ENCODE assay signal across 1 cellular context in the genomic region with DNA sequence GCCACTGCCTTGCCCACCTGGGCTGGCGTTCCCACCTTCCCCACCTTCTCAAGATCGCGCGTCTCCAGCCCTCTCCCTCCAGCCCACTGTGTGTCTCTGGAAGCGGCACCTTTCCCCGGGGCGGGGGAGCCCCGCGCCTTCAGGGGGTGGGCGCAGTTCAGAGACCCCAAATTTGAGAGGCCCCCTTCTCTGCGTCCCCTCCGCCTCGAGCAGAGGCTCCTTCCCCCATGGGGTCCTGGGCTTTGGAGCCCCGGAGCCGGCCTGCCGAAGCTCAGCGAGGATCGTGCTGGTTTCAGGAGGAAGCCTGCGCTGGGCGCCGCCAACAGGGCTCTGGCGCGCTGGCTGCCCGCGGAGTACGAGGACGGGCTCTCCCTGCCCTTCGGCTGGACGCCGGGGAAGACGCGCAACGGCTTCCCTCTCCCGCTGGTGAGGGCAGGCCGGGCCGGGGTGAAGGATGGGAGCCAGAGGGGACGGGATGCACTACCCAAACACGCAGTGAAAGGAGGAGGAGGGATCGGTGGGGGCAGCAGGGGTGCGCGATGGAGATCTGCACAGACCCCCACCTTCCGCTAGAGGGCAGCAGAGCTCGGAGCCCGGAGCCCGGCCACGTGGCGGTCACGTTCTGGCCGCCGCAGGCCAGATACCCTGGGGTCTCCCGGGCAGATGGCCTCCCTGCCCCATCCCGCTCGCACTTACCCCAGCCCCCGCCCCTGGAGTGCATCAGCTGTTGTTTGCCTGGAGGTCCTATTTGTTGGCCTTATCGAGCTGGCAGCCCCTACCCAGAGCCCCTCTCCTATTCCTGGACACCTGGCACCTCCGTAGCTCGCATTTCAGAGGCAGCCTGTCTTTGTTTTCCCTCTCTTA.
TF ChIP-seq lines count a peak whose summit lies in the region.

No MANE protein-coding gene starts in this region.

TF ChIP-seq in GM12878, 131 proteins besides CTCF, POLR2A, EP300 and RAD21 (continued from another document and continues in another):
- TF ChIP-seq ZBTB4 (CRISPR knock-in tag; IDR thresholded peaks at IDR 0.05) (no peak), BCL11A (IDR thresholded peaks at IDR 0.05; ENCODE audit: low read depth, low read length) (no peak), STAT1 (conservative IDR thresholded peaks at IDR 0.05) (no peak), NR2C1 (IDR thresholded peaks at IDR 0.05) (no peak), EED (IDR thresholded peaks at IDR 0.05; ENCODE audit: low read depth) (no peak), FOXK2 (IDR thresholded peaks at IDR 0.05) (no peak), NKRF (conservative IDR thresholded peaks at IDR 0.05) (no peak), FOS (IDR thresholded peaks at IDR 0.05; ENCODE audit: borderline replicate concordance, extremely low read depth, insufficient read length) (no peak), PRDM15 (CRISPR knock-in tag; IDR thresholded peaks at IDR 0.05) (no peak), TBL1XR1 (IDR thresholded peaks at IDR 0.05; ENCODE audit: low read depth, low read length) (no peak), PML (IDR thresholded peaks at IDR 0.05; ENCODE audit: low read length) (no peak), TARDBP (IDR thresholded peaks at IDR 0.05; ENCODE audit: borderline replicate concordance) (no peak), MEF2B (IDR thresholded peaks at IDR 0.05; ENCODE audit: partially characterized antibody, poor library complexity, severe bottlenecking) (peak; percentile 20), GABPA (IDR thresholded peaks at IDR 0.05; ENCODE audit: low read depth) (no peak), ASH2L (IDR thresholded peaks at IDR 0.05; ENCODE audit: borderline replicate concordance, low read depth) (no peak), SMARCA5 (IDR thresholded peaks at IDR 0.05) (peak; percentile 62; the same call in 1 of the 2 replicates), USF2 (IDR thresholded peaks at IDR 0.05; ENCODE audit: borderline replicate concordance, low read depth, low read length) (peak; percentile 48), NFIC (IDR thresholded peaks at IDR 0.05; ENCODE audit: low read depth, low read length) (no peak), TCF3 (IDR thresholded peaks at IDR 0.05; ENCODE audit: borderline replicate concordance, insufficient read depth, low read depth, low read length) (no peak), ZNF217 (IDR thresholded peaks at IDR 0.05) (no peak)
- TF ChIP-seq, protein P1, sequence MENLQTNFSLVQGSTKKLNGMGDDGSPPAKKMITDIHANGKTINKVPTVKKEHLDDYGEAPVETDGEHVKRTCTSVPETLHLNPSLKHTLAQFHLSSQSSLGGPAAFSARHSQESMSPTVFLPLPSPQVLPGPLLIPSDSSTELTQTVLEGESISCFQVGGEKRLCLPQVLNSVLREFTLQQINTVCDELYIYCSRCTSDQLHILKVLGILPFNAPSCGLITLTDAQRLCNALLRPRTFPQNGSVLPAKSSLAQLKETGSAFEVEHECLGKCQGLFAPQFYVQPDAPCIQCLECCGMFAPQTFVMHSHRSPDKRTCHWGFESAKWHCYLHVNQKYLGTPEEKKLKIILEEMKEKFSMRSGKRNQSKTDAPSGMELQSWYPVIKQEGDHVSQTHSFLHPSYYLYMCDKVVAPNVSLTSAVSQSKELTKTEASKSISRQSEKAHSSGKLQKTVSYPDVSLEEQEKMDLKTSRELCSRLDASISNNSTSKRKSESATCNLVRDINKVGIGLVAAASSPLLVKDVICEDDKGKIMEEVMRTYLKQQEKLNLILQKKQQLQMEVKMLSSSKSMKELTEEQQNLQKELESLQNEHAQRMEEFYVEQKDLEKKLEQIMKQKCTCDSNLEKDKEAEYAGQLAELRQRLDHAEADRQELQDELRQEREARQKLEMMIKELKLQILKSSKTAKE (IDR thresholded peaks at IDR 0.05; ENCODE audit: low read depth, poor library complexity, severe bottlenecking), result no peak
- TF ChIP-seq, protein P2, sequence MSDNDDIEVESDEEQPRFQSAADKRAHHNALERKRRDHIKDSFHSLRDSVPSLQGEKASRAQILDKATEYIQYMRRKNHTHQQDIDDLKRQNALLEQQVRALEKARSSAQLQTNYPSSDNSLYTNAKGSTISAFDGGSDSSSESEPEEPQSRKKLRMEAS (IDR thresholded peaks at IDR 0.05; ENCODE audit: low read depth, low read length), result peak; percentile 99
- TF ChIP-seq, protein P3, sequence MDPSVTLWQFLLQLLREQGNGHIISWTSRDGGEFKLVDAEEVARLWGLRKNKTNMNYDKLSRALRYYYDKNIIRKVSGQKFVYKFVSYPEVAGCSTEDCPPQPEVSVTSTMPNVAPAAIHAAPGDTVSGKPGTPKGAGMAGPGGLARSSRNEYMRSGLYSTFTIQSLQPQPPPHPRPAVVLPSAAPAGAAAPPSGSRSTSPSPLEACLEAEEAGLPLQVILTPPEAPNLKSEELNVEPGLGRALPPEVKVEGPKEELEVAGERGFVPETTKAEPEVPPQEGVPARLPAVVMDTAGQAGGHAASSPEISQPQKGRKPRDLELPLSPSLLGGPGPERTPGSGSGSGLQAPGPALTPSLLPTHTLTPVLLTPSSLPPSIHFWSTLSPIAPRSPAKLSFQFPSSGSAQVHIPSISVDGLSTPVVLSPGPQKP (IDR thresholded peaks at IDR 0.05; ENCODE audit: low read depth, low read length), result no peak
- TF ChIP-seq, protein P4, sequence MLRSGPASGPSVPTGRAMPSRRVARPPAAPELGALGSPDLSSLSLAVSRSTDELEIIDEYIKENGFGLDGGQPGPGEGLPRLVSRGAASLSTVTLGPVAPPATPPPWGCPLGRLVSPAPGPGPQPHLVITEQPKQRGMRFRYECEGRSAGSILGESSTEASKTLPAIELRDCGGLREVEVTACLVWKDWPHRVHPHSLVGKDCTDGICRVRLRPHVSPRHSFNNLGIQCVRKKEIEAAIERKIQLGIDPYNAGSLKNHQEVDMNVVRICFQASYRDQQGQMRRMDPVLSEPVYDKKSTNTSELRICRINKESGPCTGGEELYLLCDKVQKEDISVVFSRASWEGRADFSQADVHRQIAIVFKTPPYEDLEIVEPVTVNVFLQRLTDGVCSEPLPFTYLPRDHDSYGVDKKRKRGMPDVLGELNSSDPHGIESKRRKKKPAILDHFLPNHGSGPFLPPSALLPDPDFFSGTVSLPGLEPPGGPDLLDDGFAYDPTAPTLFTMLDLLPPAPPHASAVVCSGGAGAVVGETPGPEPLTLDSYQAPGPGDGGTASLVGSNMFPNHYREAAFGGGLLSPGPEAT (IDR thresholded peaks at IDR 0.05; ENCODE audit: low read depth), result no peak
- TF ChIP-seq, protein P5, sequence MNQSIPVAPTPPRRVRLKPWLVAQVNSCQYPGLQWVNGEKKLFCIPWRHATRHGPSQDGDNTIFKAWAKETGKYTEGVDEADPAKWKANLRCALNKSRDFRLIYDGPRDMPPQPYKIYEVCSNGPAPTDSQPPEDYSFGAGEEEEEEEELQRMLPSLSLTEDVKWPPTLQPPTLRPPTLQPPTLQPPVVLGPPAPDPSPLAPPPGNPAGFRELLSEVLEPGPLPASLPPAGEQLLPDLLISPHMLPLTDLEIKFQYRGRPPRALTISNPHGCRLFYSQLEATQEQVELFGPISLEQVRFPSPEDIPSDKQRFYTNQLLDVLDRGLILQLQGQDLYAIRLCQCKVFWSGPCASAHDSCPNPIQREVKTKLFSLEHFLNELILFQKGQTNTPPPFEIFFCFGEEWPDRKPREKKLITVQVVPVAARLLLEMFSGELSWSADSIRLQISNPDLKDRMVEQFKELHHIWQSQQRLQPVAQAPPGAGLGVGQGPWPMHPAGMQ (IDR thresholded peaks at IDR 0.05; ENCODE audit: borderline replicate concordance), result no peak
- TF ChIP-seq, protein P6, sequence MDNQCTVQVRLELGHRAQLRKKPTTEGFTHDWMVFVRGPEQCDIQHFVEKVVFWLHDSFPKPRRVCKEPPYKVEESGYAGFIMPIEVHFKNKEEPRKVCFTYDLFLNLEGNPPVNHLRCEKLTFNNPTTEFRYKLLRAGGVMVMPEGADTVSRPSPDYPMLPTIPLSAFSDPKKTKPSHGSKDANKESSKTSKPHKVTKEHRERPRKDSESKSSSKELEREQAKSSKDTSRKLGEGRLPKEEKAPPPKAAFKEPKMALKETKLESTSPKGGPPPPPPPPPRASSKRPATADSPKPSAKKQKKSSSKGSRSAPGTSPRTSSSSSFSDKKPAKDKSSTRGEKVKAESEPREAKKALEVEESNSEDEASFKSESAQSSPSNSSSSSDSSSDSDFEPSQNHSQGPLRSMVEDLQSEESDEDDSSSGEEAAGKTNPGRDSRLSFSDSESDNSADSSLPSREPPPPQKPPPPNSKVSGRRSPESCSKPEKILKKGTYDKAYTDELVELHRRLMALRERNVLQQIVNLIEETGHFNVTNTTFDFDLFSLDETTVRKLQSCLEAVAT (IDR thresholded peaks at IDR 0.05), result peak; percentile 41; the same call in 1 of the 2 replicates
- TF ChIP-seq, protein P7, sequence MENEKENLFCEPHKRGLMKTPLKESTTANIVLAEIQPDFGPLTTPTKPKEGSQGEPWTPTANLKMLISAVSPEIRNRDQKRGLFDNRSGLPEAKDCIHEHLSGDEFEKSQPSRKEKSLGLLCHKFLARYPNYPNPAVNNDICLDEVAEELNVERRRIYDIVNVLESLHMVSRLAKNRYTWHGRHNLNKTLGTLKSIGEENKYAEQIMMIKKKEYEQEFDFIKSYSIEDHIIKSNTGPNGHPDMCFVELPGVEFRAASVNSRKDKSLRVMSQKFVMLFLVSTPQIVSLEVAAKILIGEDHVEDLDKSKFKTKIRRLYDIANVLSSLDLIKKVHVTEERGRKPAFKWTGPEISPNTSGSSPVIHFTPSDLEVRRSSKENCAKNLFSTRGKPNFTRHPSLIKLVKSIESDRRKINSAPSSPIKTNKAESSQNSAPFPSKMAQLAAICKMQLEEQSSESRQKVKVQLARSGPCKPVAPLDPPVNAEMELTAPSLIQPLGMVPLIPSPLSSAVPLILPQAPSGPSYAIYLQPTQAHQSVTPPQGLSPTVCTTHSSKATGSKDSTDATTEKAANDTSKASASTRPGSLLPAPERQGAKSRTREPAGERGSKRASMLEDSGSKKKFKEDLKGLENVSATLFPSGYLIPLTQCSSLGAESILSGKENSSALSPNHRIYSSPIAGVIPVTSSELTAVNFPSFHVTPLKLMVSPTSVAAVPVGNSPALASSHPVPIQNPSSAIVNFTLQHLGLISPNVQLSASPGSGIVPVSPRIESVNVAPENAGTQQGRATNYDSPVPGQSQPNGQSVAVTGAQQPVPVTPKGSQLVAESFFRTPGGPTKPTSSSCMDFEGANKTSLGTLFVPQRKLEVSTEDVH (IDR thresholded peaks at IDR 0.05; ENCODE audit: low read depth, partially characterized antibody), result no peak
